ENCODE assay signal across 20 cellular contexts in genomic region chr19:27858981-27859581, GRCh38.
"Had no signal": no experiment of that assay in that cellular context is flagged by ENCODE, and none has a peak within 500 bp of the region (broad histone marks: within the 10 kb centered on the region; RNA-seq: fewer than 3 reads in every experiment).

No MANE protein-coding gene starts in this region.

- H3K27ac Mint-ChIP-seq: activated naive CD8-positive, alpha-beta T cell treated with anti-CD3 and anti-CD28 coated beads for 36 hours; activated T-helper 2 cell treated with anti-CD3 and anti-CD28 coated beads, Interferon-gamma antibody, Interleukin-2, Interleukin-4, amounts not matched to agents 10 μg/mL and 5 μg/mL and 100 μg/mL, durations not matched to agents 14 hours and 24 hours and 36 hours; endodermal cell; nephron; T-helper 2 cell treated with Interferon-gamma antibody and Interleukin-4, amounts not matched to agents 5 μg/mL and 100 μg/mL, for 36 hours; WTC11 had no signal

- DNase-seq: activated CD8-positive, alpha-beta memory T cell treated with anti-CD3 and anti-CD28 coated beads for 24 hours; activated CD8-positive, alpha-beta memory T cell treated with anti-CD3 and anti-CD28 coated beads, Interleukin-2, amount 50 U/mL, for 48 hours; activated naive CD4-positive, alpha-beta T cell treated with Interleukin-2 at 50 U/mL for 16 hours; activated naive CD8-positive, alpha-beta T cell treated with anti-CD3 and anti-CD28 coated beads for 36 hours; activated T-cell treated with anti-CD3 and anti-CD28 coated beads, Interleukin-2, amount 50 U/mL, for 4 hours; endodermal cell; heart left ventricle; left cardiac atrium; mesenchymal stem cell; right cardiac atrium; stimulated activated CD4-positive, alpha-beta T cell treated with anti-CD3 and anti-CD28 coated beads, Interleukin-12 subunit alpha, Interleukin-12 subunit beta, amount 100 ng/mL, for 4 hours; stimulated activated CD4-positive, alpha-beta T cell treated with anti-CD3 and anti-CD28 coated beads, Interleukin-4, amount 100 ng/mL, for 4 hours; stimulated activated naive CD8-positive, alpha-beta T cell treated with anti-CD3 and anti-CD28 coated beads, Interleukin-15, Interleukin-2, amounts not matched to agents 100 U/mL and 50 U/mL, for 24 hours; substantia nigra; thyroid gland; upper lobe of right lung had no signal

- ATAC-seq: activated T-cell treated with anti-CD3 and anti-CD28 coated beads, Interleukin-2, amount 50 U/mL, for 4 hours; heart left ventricle; left cardiac atrium; right cardiac atrium; stimulated activated naive CD8-positive, alpha-beta T cell treated with anti-CD3 and anti-CD28 coated beads, Interleukin-15, Interleukin-2, amounts not matched to agents 100 U/mL and 50 U/mL, for 24 hours; upper lobe of right lung; WTC11 had no signal

- H3K4me1 Mint-ChIP-seq: activated naive CD8-positive, alpha-beta T cell treated with anti-CD3 and anti-CD28 coated beads for 36 hours; endodermal cell; nephron; WTC11 had no signal

- H3K27me3 Mint-ChIP-seq: activated naive CD8-positive, alpha-beta T cell treated with anti-CD3 and anti-CD28 coated beads for 36 hours had no signal

- H3K36me3 Mint-ChIP-seq: activated naive CD8-positive, alpha-beta T cell treated with anti-CD3 and anti-CD28 coated beads for 36 hours had no signal

- H3K4me3 Mint-ChIP-seq: activated naive CD8-positive, alpha-beta T cell treated with anti-CD3 and anti-CD28 coated beads for 36 hours; activated T-cell treated with anti-CD3 and anti-CD28 coated beads, Interleukin-2, amount 50 U/mL, for 4 hours; endodermal cell; nephron; T-helper 2 cell treated with Interferon-gamma antibody and Interleukin-4, amounts not matched to agents 5 μg/mL and 100 μg/mL, for 36 hours; WTC11 had no signal
